In genomic region chr17:50114401-50114800, GRCh38 we compare ENCODE assay signal across 20 cellular contexts. TPM values are rescaled to one million over a fixed set of nuclear protein-coding genes. Genes with fewer than 3 reads are reported as not detected.
"Had no signal": no experiment of that assay in that cellular context is flagged by ENCODE, and none has a peak within 500 bp of the region (broad histone marks: within the 10 kb centered on the region; RNA-seq: fewer than 3 reads in every experiment).

No MANE protein-coding gene starts in this region.

- DNase-seq: gastrocnemius medialis; glutamatergic neuron; left cardiac atrium; left ventricle myocardium superior; stimulated activated CD4-positive, alpha-beta T cell treated with anti-CD3 and anti-CD28 coated beads, Interleukin-4, amount 100 ng/mL, for 1 hour had no signal

- FAIRE-seq: pancreas had no signal

- H3K4me3 ChIP-seq: esophagus muscularis mucosa, gastrocnemius medialis, lung, pancreas, prostate gland, right lobe of liver, tibial artery, upper lobe of left lung, uterus had no signal

- ATAC-seq: gastrocnemius medialis, left cardiac atrium, left ventricle myocardium superior had no signal

- H3K27ac ChIP-seq: epithelial cell of prostate, esophagus muscularis mucosa, pancreas, prostate gland, right lobe of liver, upper lobe of left lung, uterus had no signal

- H3K27me3 ChIP-seq: gastrocnemius medialis, pancreas, right lobe of liver, tibial artery, uterus had no signal

- H3K4me1 ChIP-seq: prostate gland had no signal

- H3K9me3 ChIP-seq: esophagus muscularis mucosa, gastrocnemius medialis, pancreas, prostate gland, right lobe of liver, tibial artery, upper lobe of left lung, uterus had no signal

- H3K36me3 ChIP-seq: prostate gland, uterus had no signal

RNA-seq across cellular contexts. Expression of gene SAMD14, which starts 15.6 kb away (rescaled TPM):
- polyA plus RNA-seq: keratinocyte; naive thymus-derived CD8-positive, alpha-beta T cell had no signal

RNA-seq across cellular contexts. Expression of gene SGCA, which starts 51.4 kb away (rescaled TPM):
- total RNA-seq: fibroblast of villous mesenchyme; naive thymus-derived CD8-positive, alpha-beta T cell; neural crest cell; renal cortical epithelial cell had no signal
- polyA plus RNA-seq: immature natural killer cell, keratinocyte had no signal
